ENCODE assay signal across 13 cellular contexts in the genomic region with DNA sequence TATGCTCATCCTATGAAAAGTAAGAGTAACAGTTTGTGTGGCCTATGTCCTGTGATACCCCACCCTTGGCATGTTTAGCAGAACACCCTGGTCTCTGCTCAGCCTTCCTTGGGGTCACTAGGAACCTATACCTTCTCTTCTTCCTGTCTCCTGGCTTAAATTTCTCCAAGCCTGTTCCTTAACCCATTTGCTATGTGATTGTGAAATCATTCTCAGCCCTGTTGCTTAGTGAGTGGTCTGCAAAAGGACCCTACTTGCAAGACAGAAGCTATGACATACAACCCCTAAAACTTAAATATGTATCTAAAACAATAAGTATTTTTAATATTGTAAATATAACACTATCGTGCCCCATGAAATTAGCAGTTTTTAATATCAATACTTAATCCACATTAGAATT.
DNase-seq lines count a peak whose midpoint lies in the region; ATAC-seq and TF ChIP-seq lines count a peak whose summit lies in the region.
"Had no signal": no experiment of that assay in that cellular context is flagged by ENCODE, and none has a peak within 500 bp of the region (broad histone marks: within the 10 kb centered on the region; RNA-seq: fewer than 3 reads in every experiment).

No MANE protein-coding gene starts in this region.

- no peak overlapping the region for H3K4me2 ChIP-seq in H9 (ENCODE audit: insufficient read depth, insufficient read length, low read length)
- H3K4me2 ChIP-seq in mesenchymal stem cell (ENCODE audit: low read length, poor library complexity, severe bottlenecking): no peak overlapping the region

- H3K27me3 Mint-ChIP-seq in H9 (ENCODE audit: low read depth) (no peaks in the 10 kb centered on the region), WTC11 (ENCODE audit: low read depth) (no peaks in the 10 kb centered on the region), nephron progenitor cell (ENCODE audit: low read depth, poor library complexity) (no peaks in the 10 kb centered on the region)
- H3K27me3 Mint-ChIP-seq: CD4-positive, alpha-beta memory T cell had no signal

- H3K9me3 Mint-ChIP-seq in H9 (no peaks in the 10 kb centered on the region), WTC11 (no peaks in the 10 kb centered on the region), nephron progenitor cell (no peaks in the 10 kb centered on the region)

- H4K5ac ChIP-seq in H9 (ENCODE audit: insufficient read length, low read depth, low read length): no peak overlapping the region

- H3K9me3 ChIP-seq in H9 (ENCODE audit: control insufficient read depth, low read depth, low read length): no peaks in the 10 kb centered on the region
- no peaks in the 10 kb centered on the region for H3K9me3 ChIP-seq in mesenchymal stem cell (ENCODE audit: control insufficient read depth, low read length)
- H3K9me3 ChIP-seq: Caco-2 had no signal

- peaks cover 4% of the 10 kb centered on the region; the same call in 1 of the 2 replicates for H3K4me1 ChIP-seq in H9 (ENCODE audit: insufficient read depth, low read length)
- H3K4me1 ChIP-seq in mesenchymal stem cell (ENCODE audit: control insufficient read depth, insufficient read depth, low read depth, low read length): no peaks in the 10 kb centered on the region
- H3K4me1 ChIP-seq: Caco-2 had no signal

- H3K36me3 Mint-ChIP-seq in H9 (ENCODE audit: insufficient read depth in 1 of 3, low read depth in 3 of 3) (no peaks in the 10 kb centered on the region), WTC11 (no peaks in the 10 kb centered on the region), nephron progenitor cell (ENCODE audit: low read depth) (no peaks in the 10 kb centered on the region)

- no peak overlapping the region for H3K9ac ChIP-seq in H9 (ENCODE audit: extremely low read depth, insufficient read length, low read length)
- no peak overlapping the region for H3K9ac ChIP-seq in mesenchymal stem cell (ENCODE audit: low read length)
- H3K9ac ChIP-seq: GM23248 had no signal

- H4K91ac ChIP-seq in H9 (ENCODE audit: insufficient read length, low read depth, low read length) (no peak overlapping the region), mesenchymal stem cell (ENCODE audit: low read length) (no peak overlapping the region)

- no peak overlapping the region for H3K4ac ChIP-seq in H9 (ENCODE audit: low read depth, low read length)
- no peak overlapping the region for H3K4ac ChIP-seq in mesenchymal stem cell (ENCODE audit: low read depth in 1 of 2, low read length in 2 of 2)

- H3K27ac Mint-ChIP-seq in H9 (peak overlapping the region; percentile 50 to 65 (median 65); a peak in 4 of 7 replicates), WTC11 (peak overlapping the region; percentile 68; the same call in 1 of the 2 replicates), nephron progenitor cell (peak overlapping the region; percentile 62)
- H3K27ac Mint-ChIP-seq: CD4-positive, alpha-beta memory T cell had no signal

- H2BK20ac ChIP-seq in H9 (ENCODE audit: low read depth, low read length, poor library complexity, severe bottlenecking): no peak overlapping the region

- CTCF ChIA-PET in WTC11 (lab: Charles Lee): no interaction called here

- no peak overlapping the region for H3K27ac ChIP-seq in H9 (ENCODE audit: insufficient read length, low read depth, low read length)
- H3K27ac ChIP-seq in mesenchymal stem cell (ENCODE audit: low read length, poor library complexity, severe bottlenecking): no peak overlapping the region
- H3K27ac ChIP-seq: GM23248 had no signal

- H2AK5ac ChIP-seq in H9 (ENCODE audit: insufficient read length, low read length) (no peak overlapping the region), mesenchymal stem cell (ENCODE audit: low read length, severe bottlenecking) (no peak overlapping the region)

- H3K4me1 Mint-ChIP-seq in H9 (peaks cover 19 to 26% of the 10 kb centered on the region in 2 experiments), WTC11 (peaks cover 23% of the 10 kb centered on the region), nephron progenitor cell (peaks cover under 1% of the 10 kb centered on the region)

- H3K23me2 ChIP-seq in H9 (ENCODE audit: insufficient read length, low read depth, low read length, poor library complexity, severe bottlenecking): no peaks in the 10 kb centered on the region

- POLR2A ChIA-PET in WTC11 (lab: Charles Lee): no interaction called here

- no peaks in the 10 kb centered on the region for H3K27me3 ChIP-seq in H9 (ENCODE audit: insufficient read depth, low read length)
- no peaks in the 10 kb centered on the region for H3K27me3 ChIP-seq in mesenchymal stem cell (ENCODE audit: control insufficient read depth in 1 of 2, insufficient read depth in 1 of 2, low read length in 2 of 2)

- no peak overlapping the region for H3T11ph ChIP-seq in H9 (ENCODE audit: low read length)

- DNase-seq in H9 (no peak), WTC11 (ENCODE audit: low spot score) (no peak), nephron progenitor cell (no peak), mesenchymal stem cell (no peak)
- DNase-seq: C1 segment of cervical spinal cord; Caco-2; CD4-positive, alpha-beta memory T cell; DMS153; DND-41; GM23248; HCEC 1CT had no signal

- no peak overlapping the region for H3K23ac ChIP-seq in H9 (ENCODE audit: insufficient read length, low read depth, low read length)
- H3K23ac ChIP-seq in mesenchymal stem cell (ENCODE audit: low read length in 2 of 2): no peak overlapping the region

- H4K8ac ChIP-seq in H9 (replicated peaks; ENCODE audit: insufficient read length, low read depth, low read length) (no peak overlapping the region), mesenchymal stem cell (ENCODE audit: low read length) (no peak overlapping the region)

- H3K14ac ChIP-seq in H9 (ENCODE audit: insufficient read depth, low read length) (no peak overlapping the region), mesenchymal stem cell (ENCODE audit: low read length in 2 of 2) (peak overlapping the region in 1 of 2 experiments; percentile 20)

- TF ChIP-seq CTCF in H9 (conservative IDR thresholded peaks at IDR 0.05): no peak
- TF ChIP-seq CTCF in WTC11 (IDR thresholded peaks at IDR 0.05): no peak
- TF ChIP-seq CTCF in nephron progenitor cell (IDR thresholded peaks at IDR 0.05): no peak

- no peak overlapping the region for H2BK5ac ChIP-seq in H9 (ENCODE audit: insufficient read length, low read length)
- no peak overlapping the region for H2BK5ac ChIP-seq in mesenchymal stem cell (ENCODE audit: low read depth, low read length, poor library complexity, severe bottlenecking)

- H3K79me1 ChIP-seq in H9 (ENCODE audit: insufficient read depth, low read depth, low read length, poor library complexity, severe bottlenecking) (no peaks in the 10 kb centered on the region), mesenchymal stem cell (replicated peaks; ENCODE audit: low read length, poor library complexity, severe bottlenecking) (no peaks in the 10 kb centered on the region)

- no peak overlapping the region for H2AFZ ChIP-seq in H9 (ENCODE audit: low read length)
- H2AFZ ChIP-seq in mesenchymal stem cell (ENCODE audit: low read depth, low read length): no peak overlapping the region
- H2AFZ ChIP-seq: GM23248 had no signal

- H3K36me3 ChIP-seq in mesenchymal stem cell (ENCODE audit: control insufficient read depth in 1 of 2, insufficient read depth in 2 of 2, low read depth in 1 of 2, low read length in 2 of 2): no peaks in the 10 kb centered on the region

- WGBS in H9 (ENCODE audit: extremely low coverage, insufficient read length, low lambda C conversion rate): no CpG with 5 or more reads among the region's 1 CpG
- 100% methylated on average over 1 of the region's 1 CpG for WGBS in mesenchymal stem cell

- H3K4me3 Mint-ChIP-seq in H9 (no peak overlapping the region), WTC11 (no peak overlapping the region), nephron progenitor cell (no peak overlapping the region)
- H3K4me3 Mint-ChIP-seq: CD4-positive, alpha-beta memory T cell had no signal

- ATAC-seq in WTC11 (peak; percentile 43), GM18870 (IDR thresholded peaks at IDR 0.05; ENCODE audit: unreplicated experiment) (no peak), HG02759 (IDR thresholded peaks at IDR 0.05; ENCODE audit: unreplicated experiment) (no peak)

- H4K20me1 ChIP-seq in H9 (ENCODE audit: control insufficient read depth, insufficient read depth, insufficient read length): no peaks in the 10 kb centered on the region

- H2BK12ac ChIP-seq in H9 (ENCODE audit: insufficient read length, low read depth, low read length) (no peak overlapping the region), mesenchymal stem cell (ENCODE audit: low read length in 2 of 2) (no peak overlapping the region)

- no peak overlapping the region for H3K56ac ChIP-seq in H9 (ENCODE audit: insufficient read length, low read depth, low read length)

- H3K4me3 ChIP-seq in mesenchymal stem cell (ENCODE audit: insufficient read depth in 1 of 2, low read depth in 1 of 2, low read length in 2 of 2): no peak overlapping the region
- H3K4me3 ChIP-seq: GM23248 had no signal

- H2BK15ac ChIP-seq in H9 (ENCODE audit: low read depth, low read length) (no peak overlapping the region), mesenchymal stem cell (ENCODE audit: low read depth, poor library complexity, severe bottlenecking) (no peak overlapping the region)

- no peaks in the 10 kb centered on the region for H3K79me2 ChIP-seq in H9 (ENCODE audit: insufficient read depth, low read length)

- H2BK120ac ChIP-seq in H9 (ENCODE audit: low read depth, low read length, poor library complexity, severe bottlenecking) (no peak overlapping the region), mesenchymal stem cell (ENCODE audit: low read depth, low read length) (no peak overlapping the region)

- no peak overlapping the region for H3K18ac ChIP-seq in H9 (ENCODE audit: insufficient read length, low read depth, low read length)
- no peak overlapping the region for H3K18ac ChIP-seq in mesenchymal stem cell (ENCODE audit: low read depth in 1 of 2, low read length in 2 of 2)

TF ChIP-seq in WTC11, 78 proteins besides CTCF, POLR2A, EP300 and RAD21 (continues in another document):
- TF ChIP-seq, protein P1, sequence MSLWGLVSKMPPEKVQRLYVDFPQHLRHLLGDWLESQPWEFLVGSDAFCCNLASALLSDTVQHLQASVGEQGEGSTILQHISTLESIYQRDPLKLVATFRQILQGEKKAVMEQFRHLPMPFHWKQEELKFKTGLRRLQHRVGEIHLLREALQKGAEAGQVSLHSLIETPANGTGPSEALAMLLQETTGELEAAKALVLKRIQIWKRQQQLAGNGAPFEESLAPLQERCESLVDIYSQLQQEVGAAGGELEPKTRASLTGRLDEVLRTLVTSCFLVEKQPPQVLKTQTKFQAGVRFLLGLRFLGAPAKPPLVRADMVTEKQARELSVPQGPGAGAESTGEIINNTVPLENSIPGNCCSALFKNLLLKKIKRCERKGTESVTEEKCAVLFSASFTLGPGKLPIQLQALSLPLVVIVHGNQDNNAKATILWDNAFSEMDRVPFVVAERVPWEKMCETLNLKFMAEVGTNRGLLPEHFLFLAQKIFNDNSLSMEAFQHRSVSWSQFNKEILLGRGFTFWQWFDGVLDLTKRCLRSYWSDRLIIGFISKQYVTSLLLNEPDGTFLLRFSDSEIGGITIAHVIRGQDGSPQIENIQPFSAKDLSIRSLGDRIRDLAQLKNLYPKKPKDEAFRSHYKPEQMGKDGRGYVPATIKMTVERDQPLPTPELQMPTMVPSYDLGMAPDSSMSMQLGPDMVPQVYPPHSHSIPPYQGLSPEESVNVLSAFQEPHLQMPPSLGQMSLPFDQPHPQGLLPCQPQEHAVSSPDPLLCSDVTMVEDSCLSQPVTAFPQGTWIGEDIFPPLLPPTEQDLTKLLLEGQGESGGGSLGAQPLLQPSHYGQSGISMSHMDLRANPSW (CRISPR knock-in tag; conservative IDR thresholded peaks at IDR 0.05; ENCODE audit: low read depth): no peak
